Comparison of ENCODE assay signal across 8 cellular contexts in the genomic region with DNA sequence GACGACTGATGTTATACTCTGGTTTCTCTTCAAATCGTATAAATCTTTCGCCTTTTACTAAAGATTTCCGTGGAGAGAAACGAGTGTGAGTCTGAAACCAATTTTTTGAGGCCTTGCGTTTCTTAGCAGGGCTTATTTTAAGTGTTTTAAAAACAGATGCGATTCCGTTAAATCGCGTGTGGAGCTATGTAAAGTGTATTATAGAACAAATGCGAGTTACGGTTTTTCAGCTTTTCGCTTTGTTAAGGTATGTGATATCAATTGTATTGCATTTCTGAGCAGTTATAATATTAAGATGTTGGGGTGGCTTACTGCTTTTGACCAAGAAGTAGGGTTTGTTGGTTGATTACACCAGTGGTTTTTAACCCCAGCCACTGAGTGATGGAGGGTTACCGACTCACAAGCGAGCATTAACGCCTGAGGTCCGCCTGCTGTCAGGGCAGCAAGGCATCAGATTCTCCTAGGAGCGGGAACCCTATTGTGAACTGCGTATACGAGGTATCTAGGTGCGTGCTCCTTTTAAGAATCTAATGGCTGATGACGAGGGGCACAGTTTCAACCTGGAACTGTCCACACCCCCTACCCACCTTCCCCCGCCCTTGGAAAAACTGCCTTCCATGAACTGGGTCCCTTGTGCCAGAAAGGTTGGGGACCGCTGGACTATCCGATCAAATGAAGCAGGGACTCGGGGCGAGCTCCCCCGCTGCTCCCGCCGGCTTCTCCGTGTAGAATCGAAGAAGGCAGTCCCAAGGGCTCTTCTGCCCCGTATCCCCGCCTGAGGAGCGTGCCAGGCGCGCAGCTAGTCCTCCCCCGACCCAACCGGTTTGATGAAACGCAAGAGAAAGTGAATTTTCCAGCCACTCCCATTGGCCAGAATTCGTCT. TPM values are rescaled to one million over a fixed set of nuclear protein-coding genes. Genes with fewer than 3 reads are reported as not detected.
DNase-seq lines count a peak whose midpoint lies in the region; ATAC-seq and TF ChIP-seq lines count a peak whose summit lies in the region.

No MANE protein-coding gene starts in this region.

- no peak for TF ChIP-seq CTCF in left lung (IDR thresholded peaks at IDR 0.05)

- H3K4me3 ChIP-seq in left lung, result peak overlapping the region; percentile 33 to 58

- peaks cover 45% of the 10 kb centered on the region for H3K4me1 Mint-ChIP-seq in activated CD4-positive, alpha-beta T cell treated with anti-CD3 and anti-CD28 coated beads, Interleukin-2, amount 10 ng/mL, durations not matched to agents 7 days and 5 days

- no peaks in the 10 kb centered on the region for H3K36me3 ChIP-seq in left lung

- DNase-seq in C1 segment of cervical spinal cord (lab: John Stamatoyannopoulos, UW) (peak; percentile 16 to 96 (median 74)), NCI-H526 treated with DMSO at 0.1 percent for 48 hours (lab: John Stamatoyannopoulos, UW) (peak; percentile 99), dermis blood vessel endothelial cell (peak; percentile 96), left lung (peak; percentile 87 to 90)
- peak; percentile 91 for DNase-seq in activated CD4-positive, alpha-beta T cell treated with anti-CD3 and anti-CD28 coated beads, Interleukin-2, amount 10 ng/mL, durations not matched to agents 7 days and 5 days
- DNase-seq in stimulated activated CD4-positive, alpha-beta T cell treated with anti-CD3 and anti-CD28 coated beads, Interleukin-2, amount 100 ng/mL, for 4 hours (ENCODE audit: low read depth), result peak; percentile 81

- H3K9me3 Mint-ChIP-seq in activated CD4-positive, alpha-beta T cell treated with anti-CD3 and anti-CD28 coated beads, Interleukin-2, amount 10 ng/mL, durations not matched to agents 7 days and 5 days, result no peaks in the 10 kb centered on the region

- no peaks in the 10 kb centered on the region for H3K9me3 ChIP-seq in left lung

- intact Hi-C loops in left lung (cut with DNase I), result loop anchor here in 1 of 2 donors (10.0 kb wide), 1 partner anchor 56 kb away; no protein-coding TSS in a partner anchor

- CTCF ChIA-PET in activated CD4-positive, alpha-beta T cell treated with anti-CD3 and anti-CD28 coated beads, Interleukin-2, amount 10 ng/mL, durations not matched to agents 7 days and 5 days (lab: Charles Lee), result interaction anchor here (0.6 to 2.9 kb wide), 22 partner anchors 9 to 308 kb away, joined by 3 to 17 read pairs (median 4); a partner anchor contains a TSS

- no peaks in the 10 kb centered on the region for H3K27me3 ChIP-seq in left lung

- peaks cover 0 to 15% of the 10 kb centered on the region in 2 donors for H3K4me1 ChIP-seq in left lung

- POLR2A ChIA-PET in activated CD4-positive, alpha-beta T cell treated with anti-CD3 and anti-CD28 coated beads, Interleukin-2, amount 10 ng/mL, durations not matched to agents 7 days and 5 days (lab: Charles Lee), result interaction anchor here (0.5 to 1.8 kb wide), 34 partner anchors 9 to 1861 kb away, joined by 3 to 15 read pairs (median 4); a partner anchor contains a TSS

- peak overlapping the region; percentile 81 for H3K4me3 Mint-ChIP-seq in activated CD4-positive, alpha-beta T cell treated with anti-CD3 and anti-CD28 coated beads, Interleukin-2, amount 10 ng/mL, durations not matched to agents 7 days and 5 days

- H3K27me3 Mint-ChIP-seq in activated CD4-positive, alpha-beta T cell treated with anti-CD3 and anti-CD28 coated beads, Interleukin-2, amount 10 ng/mL, durations not matched to agents 7 days and 5 days, result peaks cover 22% of the 10 kb centered on the region

- ATAC-seq in GM19372 (IDR thresholded peaks at IDR 0.05; ENCODE audit: low read depth, unreplicated experiment), result peak; percentile 47
- ATAC-seq in HG03520 (IDR thresholded peaks at IDR 0.05; ENCODE audit: unreplicated experiment), result peak; percentile 52
- peak; percentile 84 for ATAC-seq in left lung

- peak overlapping the region; percentile 97 to 98 for H3K27ac ChIP-seq in left lung

- H3K27ac Mint-ChIP-seq in activated CD4-positive, alpha-beta T cell treated with anti-CD3 and anti-CD28 coated beads, Interleukin-2, amount 10 ng/mL, durations not matched to agents 7 days and 5 days, result peak overlapping the region; percentile 99

- no peaks in the 10 kb centered on the region for H3K36me3 Mint-ChIP-seq in activated CD4-positive, alpha-beta T cell treated with anti-CD3 and anti-CD28 coated beads, Interleukin-2, amount 10 ng/mL, durations not matched to agents 7 days and 5 days (ENCODE audit: low read depth)

RNA-seq across cellular contexts. Expression of a gene that starts 17.8 kb away (rescaled TPM):
- 10 to 100 TPM; 35.1 to 36.8 TPM for total RNA-seq in activated CD4-positive, alpha-beta T cell treated with anti-CD3 and anti-CD28 coated beads, Interleukin-2, amount 10 ng/mL, durations not matched to agents 7 days and 5 days
- total RNA-seq in dermis blood vessel endothelial cell (87.1 and 117 TPM in 2 replicates), left lung (10 to 100 TPM; 42.9 to 43.3 TPM)

RNA-seq across cellular contexts. Expression of a gene that starts 26.1 kb away (rescaled TPM):
- total RNA-seq in activated CD4-positive, alpha-beta T cell treated with anti-CD3 and anti-CD28 coated beads, Interleukin-2, amount 10 ng/mL, durations not matched to agents 7 days and 5 days, result 10 to 100 TPM; 10.5 to 11.1 TPM
- total RNA-seq in dermis blood vessel endothelial cell (242 and 359 TPM in 2 replicates), left lung (100 to 1,000 TPM; 114 to 159 TPM)

RNA-seq across cellular contexts. Expression of a gene that starts 49.6 kb away (rescaled TPM):
- not detected for total RNA-seq in activated CD4-positive, alpha-beta T cell treated with anti-CD3 and anti-CD28 coated beads, Interleukin-2, amount 10 ng/mL, durations not matched to agents 7 days and 5 days
- total RNA-seq in dermis blood vessel endothelial cell (not detected in 2 replicates), left lung (not detected)

Comparison
In these comparisons a context has a peak if more than half of its experiments do, and no peak if none do; other contexts are left out.
1. Peak in every context shown above with its lines: DNase-seq, ATAC-seq, H3K4me3 ChIP-seq and H3K27ac ChIP-seq.
2. RNA of a gene that starts 26.1 kb away (total RNA-seq): 242 to 359 TPM in dermis blood vessel endothelial cell and 114 to 159 TPM in left lung; 10.5 to 11.1 TPM in activated CD4-positive, alpha-beta T cell treated with anti-CD3 and anti-CD28 coated beads, Interleukin-2, amount 10 ng/mL, durations not matched to agents 7 days and 5 days; every median in the first group is over 4 times any median in the second.